Comparison of ENCODE assay signal across 8 cellular contexts in genomic region chr2:198657520-198658121, GRCh38.
DNase-seq lines count a peak whose midpoint lies in the region; ATAC-seq, FAIRE-seq and TF ChIP-seq lines count a peak whose summit lies in the region.

No MANE protein-coding gene starts in this region.

- no peak overlapping the region for H2AFZ ChIP-seq in keratinocyte (ENCODE audit: control insufficient read depth, low read length)

- H3K4me1 Mint-ChIP-seq in Caco-2 (ENCODE audit: low read depth, unreplicated experiment) = no peaks in the 10 kb centered on the region

- no peaks in the 10 kb centered on the region for H3K36me3 Mint-ChIP-seq in Caco-2 (ENCODE audit: insufficient read depth, unreplicated experiment)
- no peaks in the 10 kb centered on the region for H3K36me3 Mint-ChIP-seq in activated naive CD4-positive, alpha-beta T cell treated with anti-CD3 and anti-CD28 coated beads, Interleukin-2, amount 50 U/mL, for 72 hours

- CTCF ChIA-PET in Caco-2 (lab: Charles Lee) = interaction anchor here (0.6 to 1.2 kb wide), 4 partner anchors 113 to 343 kb away, joined by 3 read pairs; no protein-coding TSS in a partner anchor

- BruUV-seq in Caco-2 (replicated peaks; lab: Mats Ljungman, UMichigan) = no TSS peak

- TF ChIP-seq CTCF in Caco-2 (IDR thresholded peaks at IDR 0.05; ENCODE audit: insufficient read depth in 1 of 2, low read depth in 1 of 2, low read length in 1 of 2, severe bottlenecking in 1 of 2, unreplicated experiment in 1 of 2) (peak; percentile 66 to 79), RWPE2 (IDR thresholded peaks at IDR 0.05; ENCODE audit: poor library complexity, severe bottlenecking) (peak; percentile 63), keratinocyte (optimal IDR thresholded peaks at IDR 0.05 in 1 of 3, IDR thresholded peaks at IDR 0.05 in 1 of 3, conservative IDR thresholded peaks at IDR 0.05 in 1 of 3; ENCODE audit: extremely low read depth in 1 of 3, insufficient read depth in 2 of 3, low read length in 3 of 3) (peak; percentile 47 to 68 (median 55))

- no peak overlapping the region for H3K4me2 ChIP-seq in keratinocyte (ENCODE audit: control insufficient read depth, extremely low read depth, insufficient read depth, low read depth, low read length)

- intact Hi-C loops in Caco-2 (cut with micrococcal nuclease; ENCODE audit: unreplicated experiment) = loop anchor here (1.0 to 5.0 kb wide), 2 partner anchors 345 to 828 kb away; no protein-coding TSS in a partner anchor

- H3K79me2 ChIP-seq in keratinocyte (ENCODE audit: control insufficient read depth, insufficient read depth, low read length) = no peaks in the 10 kb centered on the region

- ATAC-seq in RWPE2 (ENCODE audit: low read depth) (no peak), GM19395 (IDR thresholded peaks at IDR 0.05; ENCODE audit: unreplicated experiment) (no peak)
- ATAC-seq in activated naive CD4-positive, alpha-beta T cell treated with anti-CD3 and anti-CD28 coated beads, Interleukin-2, amount 50 U/mL, for 72 hours = no peak

- H3K27me3 ChIP-seq in Caco-2 (replicated peaks; ENCODE audit: control insufficient read depth, insufficient read depth, low read length) = no peaks in the 10 kb centered on the region
- H3K27me3 ChIP-seq in RWPE2 (ENCODE audit: insufficient read depth, poor library complexity, severe bottlenecking) = no peaks in the 10 kb centered on the region
- no peaks in the 10 kb centered on the region for H3K27me3 ChIP-seq in keratinocyte (ENCODE audit: control insufficient read depth, extremely low read depth, insufficient read depth, low read length)

- no peaks in the 10 kb centered on the region for H3K4me1 ChIP-seq in Caco-2
- H3K4me1 ChIP-seq in RWPE2 (ENCODE audit: insufficient read depth, poor library complexity, severe bottlenecking) = no peaks in the 10 kb centered on the region
- no peaks in the 10 kb centered on the region for H3K4me1 ChIP-seq in keratinocyte (ENCODE audit: control insufficient read depth, extremely low read depth, insufficient read depth, low read length)

- dilution Hi-C loops in keratinocyte (cut with MboI; ENCODE audit: extremely low pct_ligation_motif_present, low sequenced_read_pairs) = no loop called here

- DNase-seq in Caco-2 (peak in 1 of 2 experiments; percentile 22), HT-29 (ENCODE audit: low spot score) (peak; percentile 64), RWPE2 (ENCODE audit: low spot score) (no peak), keratinocyte (ENCODE audit: low read depth, low spot score) (no peak), RCC 7860 (ENCODE audit: low spot score) (no peak)
- no peak for DNase-seq in stimulated activated CD4-positive, alpha-beta T cell treated with anti-CD3 and anti-CD28 coated beads, Interleukin-1b, Interleukin-23, amount 100 ng/mL, for 48 hours
- DNase-seq in activated naive CD4-positive, alpha-beta T cell treated with anti-CD3 and anti-CD28 coated beads, Interleukin-2, amount 50 U/mL, for 72 hours (ENCODE audit: low spot score in 2 of 2) = no peak

- no peaks in the 10 kb centered on the region for H3K9me1 ChIP-seq in keratinocyte (ENCODE audit: control insufficient read depth, extremely low read depth, insufficient read depth, low read length)

- H3K27ac ChIP-seq in RWPE2 (ENCODE audit: poor library complexity, severe bottlenecking) (no peak overlapping the region), keratinocyte (ENCODE audit: control insufficient read depth, insufficient read depth, low read length) (no peak overlapping the region)

- FAIRE-seq in keratinocyte (lab: Jason Lieb, UNC) = no peak
- FAIRE-seq in RCC 7860 (lab: Jason Lieb, UNC) = no peak

- H3K9ac ChIP-seq in keratinocyte (ENCODE audit: control insufficient read depth, extremely low read depth, insufficient read depth, low read length) = no peak overlapping the region

- H3K4me3 ChIP-seq in Caco-2 (ENCODE audit: low read depth, low read length) (no peak overlapping the region), RWPE2 (ENCODE audit: severe bottlenecking) (no peak overlapping the region), keratinocyte (ENCODE audit: control insufficient read depth in 2 of 3, extremely low read depth in 1 of 3, insufficient read depth in 2 of 3, low read depth in 1 of 3, low read length in 3 of 3) (no peak overlapping the region)

- H4K20me1 ChIP-seq in keratinocyte (ENCODE audit: control insufficient read depth, extremely low read depth, insufficient read depth, low read length) = no peaks in the 10 kb centered on the region

- H3K9me3 ChIP-seq in Caco-2 (no peaks in the 10 kb centered on the region), RWPE2 (ENCODE audit: severe bottlenecking) (no peaks in the 10 kb centered on the region), keratinocyte (ENCODE audit: control insufficient read depth, low read depth, low read length) (no peaks in the 10 kb centered on the region)

- POLR2A ChIA-PET in Caco-2 (lab: Charles Lee) = no interaction called here

- H3K9me3 Mint-ChIP-seq in Caco-2 (ENCODE audit: unreplicated experiment) = no peaks in the 10 kb centered on the region
- no peaks in the 10 kb centered on the region for H3K9me3 Mint-ChIP-seq in activated naive CD4-positive, alpha-beta T cell treated with anti-CD3 and anti-CD28 coated beads, Interleukin-2, amount 50 U/mL, for 72 hours

- H3K27me3 Mint-ChIP-seq in Caco-2 (ENCODE audit: insufficient read depth, unreplicated experiment) = no peaks in the 10 kb centered on the region

- H3K27ac Mint-ChIP-seq in Caco-2 (ENCODE audit: unreplicated experiment) = no peak overlapping the region
- H3K27ac Mint-ChIP-seq in activated naive CD4-positive, alpha-beta T cell treated with anti-CD3 and anti-CD28 coated beads, Interleukin-2, amount 50 U/mL, for 72 hours = no peak overlapping the region

- no peak overlapping the region for H3K4me3 Mint-ChIP-seq in Caco-2 (ENCODE audit: unreplicated experiment)

- H3K36me3 ChIP-seq in Caco-2 (ENCODE audit: control insufficient read depth, insufficient read depth, low read length) (no peaks in the 10 kb centered on the region), RWPE2 (ENCODE audit: low read depth) (no peaks in the 10 kb centered on the region), keratinocyte (ENCODE audit: control insufficient read depth in 2 of 2, extremely low read depth in 1 of 2, insufficient read depth in 2 of 2, low read length in 2 of 2) (no peaks in the 10 kb centered on the region)
